Comparison of ENCODE assay signal across 1 cellular context in the genomic region with DNA sequence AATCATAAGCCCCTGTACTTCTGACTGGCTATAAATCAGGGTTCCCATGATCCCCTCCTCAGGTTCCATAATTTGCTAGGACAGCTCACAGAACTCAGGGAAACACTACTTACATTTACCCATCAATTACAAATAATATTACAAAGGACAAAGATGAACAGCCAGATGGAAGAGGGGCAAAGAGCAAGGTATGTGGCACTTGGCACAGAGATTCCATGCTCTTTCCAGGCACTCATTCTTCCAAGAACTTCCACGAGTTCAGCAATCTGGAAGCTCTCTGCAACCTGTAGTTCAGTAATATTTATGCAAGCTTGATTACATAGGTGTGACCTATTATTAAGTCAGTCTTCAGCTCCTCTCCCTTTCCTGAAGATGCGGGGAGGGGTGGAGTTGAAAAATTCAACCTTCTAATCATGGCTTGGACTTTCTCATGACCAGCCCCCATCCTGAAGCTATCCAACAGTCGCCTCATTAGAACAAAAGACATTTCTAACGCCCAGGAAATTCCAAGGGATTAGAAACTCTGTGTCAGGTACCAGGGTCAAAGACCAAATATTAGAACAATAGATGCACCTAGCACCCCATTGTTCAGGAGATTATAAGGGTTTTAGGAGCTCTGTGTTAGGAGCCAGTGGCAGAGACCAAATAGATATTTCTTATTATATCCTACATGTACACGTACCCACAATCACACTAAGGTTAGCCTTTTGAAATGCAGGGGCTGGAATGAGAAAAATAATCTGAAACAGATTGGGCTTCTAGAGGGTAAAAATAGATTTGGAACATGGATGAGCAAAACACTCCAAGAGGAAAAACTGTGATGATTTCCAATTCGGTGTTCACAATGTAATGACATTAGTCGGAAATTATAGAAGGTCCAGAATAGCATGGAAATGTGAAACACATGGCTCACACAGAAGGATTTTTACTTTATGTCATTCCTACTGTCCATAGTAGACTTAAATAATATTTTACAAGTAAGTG.
TF ChIP-seq lines count a peak whose summit lies in the region.

No MANE protein-coding gene starts in this region.

TF ChIP-seq in K562, 482 proteins besides CTCF, POLR2A, EP300 and RAD21:
- TF ChIP-seq SUPT5H (IDR thresholded peaks at IDR 0.05) (no peak), ZFP36 (IDR thresholded peaks at IDR 0.05; ENCODE audit: low read depth, low read length, partially characterized antibody) (no peak), STAT5A (IDR thresholded peaks at IDR 0.05; ENCODE audit: borderline replicate concordance, low read length) (no peak), SOX6 (IDR thresholded peaks at IDR 0.05) (no peak), E2F3 (CRISPR knock-in tag; IDR thresholded peaks at IDR 0.05) (no peak), EZH2 (IDR thresholded peaks at IDR 0.05; ENCODE audit: borderline replicate concordance, low read depth, low read length) (no peak), HIVEP1 (CRISPR knock-in tag; IDR thresholded peaks at IDR 0.05) (no peak), FOXO4 (CRISPR knock-in tag; IDR thresholded peaks at IDR 0.05) (no peak), TCF7L2 (IDR thresholded peaks at IDR 0.05; ENCODE audit: low read depth, low read length) (no peak), PREB (CRISPR knock-in tag; IDR thresholded peaks at IDR 0.05) (no peak), CBX2 (IDR thresholded peaks at IDR 0.05; ENCODE audit: insufficient read depth, low read length, poor library complexity, severe bottlenecking) (no peak), GTF2A2 (tag; IDR thresholded peaks at IDR 0.05) (no peak), OTX1 (CRISPR knock-in tag; IDR thresholded peaks at IDR 0.05) (no peak), DIDO1 (tag; IDR thresholded peaks at IDR 0.05; ENCODE audit: low read depth) (no peak), YBX1 (IDR thresholded peaks at IDR 0.05) (no peak), ARHGAP35 (IDR thresholded peaks at IDR 0.05; ENCODE audit: partially characterized antibody) (no peak), SLC30A9 (CRISPR knock-in tag; IDR thresholded peaks at IDR 0.05) (no peak), ZNF239 (CRISPR knock-in tag; IDR thresholded peaks at IDR 0.05) (no peak), MCM7 (IDR thresholded peaks at IDR 0.05) (no peak)
- TF ChIP-seq, protein P1, sequence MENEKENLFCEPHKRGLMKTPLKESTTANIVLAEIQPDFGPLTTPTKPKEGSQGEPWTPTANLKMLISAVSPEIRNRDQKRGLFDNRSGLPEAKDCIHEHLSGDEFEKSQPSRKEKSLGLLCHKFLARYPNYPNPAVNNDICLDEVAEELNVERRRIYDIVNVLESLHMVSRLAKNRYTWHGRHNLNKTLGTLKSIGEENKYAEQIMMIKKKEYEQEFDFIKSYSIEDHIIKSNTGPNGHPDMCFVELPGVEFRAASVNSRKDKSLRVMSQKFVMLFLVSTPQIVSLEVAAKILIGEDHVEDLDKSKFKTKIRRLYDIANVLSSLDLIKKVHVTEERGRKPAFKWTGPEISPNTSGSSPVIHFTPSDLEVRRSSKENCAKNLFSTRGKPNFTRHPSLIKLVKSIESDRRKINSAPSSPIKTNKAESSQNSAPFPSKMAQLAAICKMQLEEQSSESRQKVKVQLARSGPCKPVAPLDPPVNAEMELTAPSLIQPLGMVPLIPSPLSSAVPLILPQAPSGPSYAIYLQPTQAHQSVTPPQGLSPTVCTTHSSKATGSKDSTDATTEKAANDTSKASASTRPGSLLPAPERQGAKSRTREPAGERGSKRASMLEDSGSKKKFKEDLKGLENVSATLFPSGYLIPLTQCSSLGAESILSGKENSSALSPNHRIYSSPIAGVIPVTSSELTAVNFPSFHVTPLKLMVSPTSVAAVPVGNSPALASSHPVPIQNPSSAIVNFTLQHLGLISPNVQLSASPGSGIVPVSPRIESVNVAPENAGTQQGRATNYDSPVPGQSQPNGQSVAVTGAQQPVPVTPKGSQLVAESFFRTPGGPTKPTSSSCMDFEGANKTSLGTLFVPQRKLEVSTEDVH (IDR thresholded peaks at IDR 0.05; ENCODE audit: low read depth, partially characterized antibody) = no peak
